8 cellular contexts compared by ENCODE assay signal in genomic region chr15:40952901-40953712, GRCh38. TPM values are rescaled to one million over a fixed set of nuclear protein-coding genes. Genes with fewer than 3 reads are reported as not detected.
DNase-seq lines count a peak whose midpoint lies in the region; ATAC-seq and TF ChIP-seq lines count a peak whose summit lies in the region.

A gene with protein sequence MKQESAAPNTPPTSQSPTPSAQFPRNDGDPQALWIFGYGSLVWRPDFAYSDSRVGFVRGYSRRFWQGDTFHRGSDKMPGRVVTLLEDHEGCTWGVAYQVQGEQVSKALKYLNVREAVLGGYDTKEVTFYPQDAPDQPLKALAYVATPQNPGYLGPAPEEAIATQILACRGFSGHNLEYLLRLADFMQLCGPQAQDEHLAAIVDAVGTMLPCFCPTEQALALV (plus strand): TSS chr15:40953471. CDS start chr15:40953584, 113 bp downstream.

- no peaks in the 10 kb centered on the region for H4K20me1 ChIP-seq in mammary epithelial cell (ENCODE audit: insufficient read depth, low read length)

- peak within 1 kb of the TSS; percentile 95 for H3K4me2 ChIP-seq in mammary epithelial cell (ENCODE audit: insufficient read depth, low read depth, low read length)

- TF ChIP-seq POLR2A in spleen (IDR thresholded peaks at IDR 0.05), result no peak

- in situ Hi-C loops in mammary epithelial cell (cut with MboI; ENCODE audit: low sequenced_read_pairs in 2 of 2), result no loop called here

- H3K9ac ChIP-seq in mammary epithelial cell (ENCODE audit: insufficient read depth, low read length), result peak within 1 kb of the TSS; percentile 69

- peak; percentile 86 for DNase-seq in AG04449 (ENCODE audit: low read depth, low spot score)
- peak; percentile 95 for DNase-seq in NCI-H2171 treated with DMSO at 0.1 percent for 48 hours (lab: John Stamatoyannopoulos, UW)
- peak; percentile 97 for DNase-seq in WERI-Rb-1
- DNase-seq in mammary epithelial cell, result peak; percentile 95
- DNase-seq in inferior parietal cortex (ENCODE audit: extremely low spot score), result peak; percentile 88
- peak; percentile 98 for DNase-seq in spleen

- no peaks in the 10 kb centered on the region for H3K36me3 ChIP-seq in WERI-Rb-1
- H3K36me3 ChIP-seq in mammary epithelial cell (ENCODE audit: insufficient read depth, low read length), result no peaks in the 10 kb centered on the region
- no peaks in the 10 kb centered on the region for H3K36me3 ChIP-seq in spleen

- dilution Hi-C loops in mammary epithelial cell (cut with HindIII; ENCODE audit: low sequenced_read_pairs), result no loop called here

- intact Hi-C loops in mammary epithelial cell (cut with micrococcal nuclease), result loop anchor here (2.0 to 10.0 kb wide), 3 partner anchors 24 to 382 kb away; partner anchors contain the start of genes DLL4, NUSAP1 and OIP5
- intact Hi-C loops in spleen (cut with DNase I; ENCODE audit: low total_unique reads), result no loop called here

- TF ChIP-seq CTCF in AG04449 (IDR thresholded peaks at IDR 0.05; ENCODE audit: insufficient read depth, low read length, missing control alignments) (no peak), WERI-Rb-1 (IDR thresholded peaks at IDR 0.05; ENCODE audit: low read depth, low read length) (no peak), mammary epithelial cell (conservative IDR thresholded peaks at IDR 0.05 in 1 of 2, IDR thresholded peaks at IDR 0.05 in 1 of 2; ENCODE audit: extremely low read depth in 1 of 2, insufficient read depth in 1 of 2, low read depth in 1 of 2, low read length in 2 of 2) (peak in 1 of 2 donors; percentile 6), spleen (IDR thresholded peaks at IDR 0.05 in 8 of 11, conservative IDR thresholded peaks at IDR 0.05 in 3 of 11) (peak in 5 of 11 experiments; percentile 13 to 40 (median 24))

- CTCF ChIA-PET in AG04449 (lab: Yijun Ruan, JAX), result interaction anchor here (0.7 to 6.7 kb wide), 10 partner anchors 11 to 277 kb away, joined by 3 to 115 read pairs (median 4); partner anchors contain the start of genes CHP1, DLL4, EXD1 and VPS18
- CTCF ChIA-PET in mammary epithelial cell (lab: Charles Lee; ENCODE audit: low non-redundant PET), result interaction anchor here (0.5 kb wide), 2 partner anchors 12 to 170 kb away, joined by 3 read pairs; no protein-coding TSS in a partner anchor

- peak; percentile 92 for ATAC-seq in GM18868 (IDR thresholded peaks at IDR 0.05; ENCODE audit: unreplicated experiment)
- ATAC-seq in HG03103 (IDR thresholded peaks at IDR 0.05; ENCODE audit: low read depth, unreplicated experiment), result peak; percentile 76

- H3K4me1 ChIP-seq in mammary epithelial cell (ENCODE audit: insufficient read depth, low read length) (peaks cover 14% of the 10 kb centered on the region), spleen (peaks cover 8 to 25% (median 17%) of the 10 kb centered on the region in 6 donors)

- no TSS peak for BruUV-seq in mammary epithelial cell (replicated peaks; lab: Mats Ljungman, UMichigan)

- H3K27me3 ChIP-seq in WERI-Rb-1 (ENCODE audit: insufficient read depth, low read depth, severe bottlenecking) (no peaks in the 10 kb centered on the region), mammary epithelial cell (ENCODE audit: insufficient read depth, low read length) (no peaks in the 10 kb centered on the region), spleen (replicated peaks in 1 of 7) (peaks cover 0 to 5% (median 0%) of the 10 kb centered on the region in 7 donors)

- 2% methylated on average over 17 of the region's 72 CpGs for WGBS in mammary epithelial cell (ENCODE audit: low coverage, missing lambda C conversion rate)
- WGBS in spleen, 5 donors, result 1 to 2% (median 1%) methylated on average over 17 to 72 of the region's 72 CpGs

- H3K27ac ChIP-seq in WERI-Rb-1, result peak within 1 kb of the TSS; percentile 95
- peak within 1 kb of the TSS; percentile 85 for H3K27ac ChIP-seq in mammary epithelial cell (ENCODE audit: insufficient read depth, low read depth, low read length)
- H3K27ac ChIP-seq in spleen, result peak within 1 kb of the TSS in 7 of 8 donors; percentile 3 to 82 (median 66)

- no peaks in the 10 kb centered on the region for H3K9me3 ChIP-seq in WERI-Rb-1 (ENCODE audit: severe bottlenecking)
- H3K9me3 ChIP-seq in mammary epithelial cell (replicated peaks; ENCODE audit: insufficient read depth, low read length), result no peaks in the 10 kb centered on the region
- no peaks in the 10 kb centered on the region for H3K9me3 ChIP-seq in spleen

- POLR2A ChIA-PET in AG04449 (lab: Yijun Ruan, JAX), result interaction anchor here (0.5 to 3.7 kb wide), 22 partner anchors 10 to 278 kb away, joined by 3 to 54 read pairs (median 4); partner anchors contain the start of genes CHP1, DLL4, EXD1 and VPS18

- peak within 1 kb of the TSS; percentile 88 for H2AFZ ChIP-seq in mammary epithelial cell (ENCODE audit: low read depth, low read length)

- no peaks in the 10 kb centered on the region for H3K79me2 ChIP-seq in mammary epithelial cell (ENCODE audit: insufficient read depth, low read length)

- peak within 1 kb of the TSS; percentile 96 for H3K4me3 ChIP-seq in AG04449 (ENCODE audit: low read depth, low read length)
- H3K4me3 ChIP-seq in WERI-Rb-1 (ENCODE audit: low read depth, low read length), result peak within 1 kb of the TSS; percentile 63
- H3K4me3 ChIP-seq in mammary epithelial cell (replicated peaks in 1 of 3; ENCODE audit: insufficient read depth in 1 of 3, low read depth in 2 of 3, low read length in 3 of 3), result peak within 1 kb of the TSS; percentile 81 to 93 (median 87)
- peak within 1 kb of the TSS; percentile 57 to 87 (median 80) for H3K4me3 ChIP-seq in spleen

RNA-seq across cellular contexts. Expression of the gene that starts here (rescaled TPM):
- 100 to 1,000 TPM in 1 of 2 donors, 10 to 100 TPM in 1; 72.4 to 127 TPM for total RNA-seq in mammary epithelial cell
- polyA plus RNA-seq in mammary epithelial cell, result 30.9 TPM
- 37.2 TPM for polyA minus RNA-seq in mammary epithelial cell
- total RNA-seq in spleen, result 1 to 10 TPM in 6 of 7 donors, under 1 TPM in 1; 0.92 to 5.5 (median 1.7) TPM
- 1 to 10 TPM in 2 of 3 donors, under 1 TPM in 1; 0.39 to 1.5 (median 1.1) TPM for polyA plus RNA-seq in spleen

Comparison
In these comparisons a context has a peak if more than half of its experiments do, and no peak if none do; other contexts are left out.
1. Peak in every context shown above with its lines: DNase-seq, ATAC-seq, H3K4me3 ChIP-seq and H3K27ac ChIP-seq.
2. RNA of the gene that starts here (total RNA-seq): 72.4 to 127 TPM in mammary epithelial cell; 0.92 to 5.5 TPM in spleen; every median in the first group is over 10 times any median in the second.
3. RNA of the gene that starts here (polyA plus RNA-seq): 30.9 TPM in mammary epithelial cell (single experiment); 0.39 to 1.5 TPM in spleen; every median in the first group is over 10 times any median in the second.